In genomic region chr6:36546958-36547645, GRCh38 we compare ENCODE assay signal across 8 cellular contexts. TPM values are rescaled to one million over a fixed set of nuclear protein-coding genes. Genes with fewer than 3 reads are reported as not detected.
DNase-seq lines count a peak whose midpoint lies in the region; ATAC-seq and TF ChIP-seq lines count a peak whose summit lies in the region.

Gene STK38 (minus strand): TSS chr6:36547479. CDS start chr6:36540202, 7,277 bp downstream.

- no peaks in the 10 kb centered on the region for H3K9me3 Mint-ChIP-seq in activated naive CD4-positive, alpha-beta T cell treated with anti-CD3 and anti-CD28 coated beads, Interleukin-2, amount 50 U/mL, for 24 hours

- H3K9me3 ChIP-seq in suprapubic skin, result no peaks in the 10 kb centered on the region

- peaks cover 39% of the 10 kb centered on the region for H3K4me1 ChIP-seq in suprapubic skin

- DNase-seq in GM04504 (ENCODE audit: low read depth) (peak; percentile 71), NCI-H1092 treated with DMSO at 0.1 percent for 48 hours (lab: John Stamatoyannopoulos, UW) (peak; percentile 81), glomerular endothelial cell (ENCODE audit: extremely low read depth, low read depth, low spot score) (no peak), occipital lobe (lab: John Stamatoyannopoulos, UW) (peak; percentile 80), suprapubic skin (ENCODE audit: low spot score in 2 of 2) (peak; percentile 95 to 96)

- peak; percentile 82 for ATAC-seq in HG02610 (IDR thresholded peaks at IDR 0.05; ENCODE audit: unreplicated experiment)
- peak; percentile 83 for ATAC-seq in SK-N-SH treated with all-trans-retinoic acid at 6 μM for 48 hours

- H3K27ac ChIP-seq in suprapubic skin, result peak within 1 kb of the TSS; percentile 91

- TF ChIP-seq POLR2A in suprapubic skin (IDR thresholded peaks at IDR 0.05), result peak; percentile 76 to 93

- peak within 1 kb of the TSS; percentile 95 for H3K4me3 Mint-ChIP-seq in activated naive CD4-positive, alpha-beta T cell treated with anti-CD3 and anti-CD28 coated beads, Interleukin-2, amount 50 U/mL, for 24 hours

- no peak for TF ChIP-seq EP300 in suprapubic skin (IDR thresholded peaks at IDR 0.05)

- peak within 1 kb of the TSS; percentile 63 for H3K4me3 ChIP-seq in suprapubic skin

- no peaks in the 10 kb centered on the region for H3K36me3 ChIP-seq in suprapubic skin

- WGBS in suprapubic skin, result under 1% methylated on average over 40 of the region's 51 CpGs

- no peaks in the 10 kb centered on the region for H3K27me3 Mint-ChIP-seq in activated naive CD4-positive, alpha-beta T cell treated with anti-CD3 and anti-CD28 coated beads, Interleukin-2, amount 50 U/mL, for 24 hours

- TF ChIP-seq CTCF in suprapubic skin (IDR thresholded peaks at IDR 0.05), result no peak

- peak within 1 kb of the TSS; percentile 99 for H3K27ac Mint-ChIP-seq in activated naive CD4-positive, alpha-beta T cell treated with anti-CD3 and anti-CD28 coated beads, Interleukin-2, amount 50 U/mL, for 24 hours

- H3K36me3 Mint-ChIP-seq in activated naive CD4-positive, alpha-beta T cell treated with anti-CD3 and anti-CD28 coated beads, Interleukin-2, amount 50 U/mL, for 24 hours, result peaks cover 2% of the 10 kb centered on the region

- peaks cover 53% of the 10 kb centered on the region for H3K4me1 Mint-ChIP-seq in activated naive CD4-positive, alpha-beta T cell treated with anti-CD3 and anti-CD28 coated beads, Interleukin-2, amount 50 U/mL, for 24 hours

- no peaks in the 10 kb centered on the region for H3K27me3 ChIP-seq in suprapubic skin

TF ChIP-seq in SK-N-SH treated with all-trans-retinoic acid at 6 μM for 48 hours, 23 proteins besides CTCF, POLR2A, EP300 and RAD21:
- no peak for TF ChIP-seq SNAI2 (CRISPR knock-in tag; IDR thresholded peaks at IDR 0.05)
- TF ChIP-seq ARNTL (CRISPR knock-in tag; IDR thresholded peaks at IDR 0.05; ENCODE audit: borderline replicate concordance, low read depth), result no peak
- no peak for TF ChIP-seq ESRRG (CRISPR knock-in tag; IDR thresholded peaks at IDR 0.05)
- no peak for TF ChIP-seq ZFP30 (CRISPR knock-in tag; IDR thresholded peaks at IDR 0.05)
- no peak for TF ChIP-seq CSDC2 (CRISPR knock-in tag; IDR thresholded peaks at IDR 0.05)
- no peak for TF ChIP-seq ZC3H10 (CRISPR knock-in tag; IDR thresholded peaks at IDR 0.05)
- TF ChIP-seq, protein P1, sequence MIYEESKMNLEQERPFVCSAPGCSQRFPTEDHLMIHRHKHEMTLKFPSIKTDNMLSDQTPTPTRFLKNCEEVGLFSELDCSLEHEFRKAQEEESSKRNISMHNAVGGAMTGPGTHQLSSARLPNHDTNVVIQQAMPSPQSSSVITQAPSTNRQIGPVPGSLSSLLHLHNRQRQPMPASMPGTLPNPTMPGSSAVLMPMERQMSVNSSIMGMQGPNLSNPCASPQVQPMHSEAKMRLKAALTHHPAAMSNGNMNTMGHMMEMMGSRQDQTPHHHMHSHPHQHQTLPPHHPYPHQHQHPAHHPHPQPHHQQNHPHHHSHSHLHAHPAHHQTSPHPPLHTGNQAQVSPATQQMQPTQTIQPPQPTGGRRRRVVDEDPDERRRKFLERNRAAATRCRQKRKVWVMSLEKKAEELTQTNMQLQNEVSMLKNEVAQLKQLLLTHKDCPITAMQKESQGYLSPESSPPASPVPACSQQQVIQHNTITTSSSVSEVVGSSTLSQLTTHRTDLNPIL (CRISPR knock-in tag; IDR thresholded peaks at IDR 0.05; ENCODE audit: low read depth), result no peak
- TF ChIP-seq RARB (CRISPR knock-in tag; IDR thresholded peaks at IDR 0.05), result no peak
- no peak for TF ChIP-seq ZNF70 (CRISPR knock-in tag; IDR thresholded peaks at IDR 0.05)
- TF ChIP-seq PPARA (CRISPR knock-in tag; IDR thresholded peaks at IDR 0.05; ENCODE audit: borderline replicate concordance), result no peak
- no peak for TF ChIP-seq ZNF565 (CRISPR knock-in tag; conservative IDR thresholded peaks at IDR 0.05; ENCODE audit: low read depth)
- no peak for TF ChIP-seq TCF4 (CRISPR knock-in tag; IDR thresholded peaks at IDR 0.05; ENCODE audit: borderline replicate concordance)
- TF ChIP-seq, protein P2, sequence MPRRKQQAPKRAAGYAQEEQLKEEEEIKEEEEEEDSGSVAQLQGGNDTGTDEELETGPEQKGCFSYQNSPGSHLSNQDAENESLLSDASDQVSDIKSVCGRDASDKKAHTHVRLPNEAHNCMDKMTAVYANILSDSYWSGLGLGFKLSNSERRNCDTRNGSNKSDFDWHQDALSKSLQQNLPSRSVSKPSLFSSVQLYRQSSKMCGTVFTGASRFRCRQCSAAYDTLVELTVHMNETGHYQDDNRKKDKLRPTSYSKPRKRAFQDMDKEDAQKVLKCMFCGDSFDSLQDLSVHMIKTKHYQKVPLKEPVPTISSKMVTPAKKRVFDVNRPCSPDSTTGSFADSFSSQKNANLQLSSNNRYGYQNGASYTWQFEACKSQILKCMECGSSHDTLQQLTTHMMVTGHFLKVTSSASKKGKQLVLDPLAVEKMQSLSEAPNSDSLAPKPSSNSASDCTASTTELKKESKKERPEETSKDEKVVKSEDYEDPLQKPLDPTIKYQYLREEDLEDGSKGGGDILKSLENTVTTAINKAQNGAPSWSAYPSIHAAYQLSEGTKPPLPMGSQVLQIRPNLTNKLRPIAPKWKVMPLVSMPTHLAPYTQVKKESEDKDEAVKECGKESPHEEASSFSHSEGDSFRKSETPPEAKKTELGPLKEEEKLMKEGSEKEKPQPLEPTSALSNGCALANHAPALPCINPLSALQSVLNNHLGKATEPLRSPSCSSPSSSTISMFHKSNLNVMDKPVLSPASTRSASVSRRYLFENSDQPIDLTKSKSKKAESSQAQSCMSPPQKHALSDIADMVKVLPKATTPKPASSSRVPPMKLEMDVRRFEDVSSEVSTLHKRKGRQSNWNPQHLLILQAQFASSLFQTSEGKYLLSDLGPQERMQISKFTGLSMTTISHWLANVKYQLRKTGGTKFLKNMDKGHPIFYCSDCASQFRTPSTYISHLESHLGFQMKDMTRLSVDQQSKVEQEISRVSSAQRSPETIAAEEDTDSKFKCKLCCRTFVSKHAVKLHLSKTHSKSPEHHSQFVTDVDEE (CRISPR knock-in tag; IDR thresholded peaks at IDR 0.05), result no peak
- TF ChIP-seq, protein P3, sequence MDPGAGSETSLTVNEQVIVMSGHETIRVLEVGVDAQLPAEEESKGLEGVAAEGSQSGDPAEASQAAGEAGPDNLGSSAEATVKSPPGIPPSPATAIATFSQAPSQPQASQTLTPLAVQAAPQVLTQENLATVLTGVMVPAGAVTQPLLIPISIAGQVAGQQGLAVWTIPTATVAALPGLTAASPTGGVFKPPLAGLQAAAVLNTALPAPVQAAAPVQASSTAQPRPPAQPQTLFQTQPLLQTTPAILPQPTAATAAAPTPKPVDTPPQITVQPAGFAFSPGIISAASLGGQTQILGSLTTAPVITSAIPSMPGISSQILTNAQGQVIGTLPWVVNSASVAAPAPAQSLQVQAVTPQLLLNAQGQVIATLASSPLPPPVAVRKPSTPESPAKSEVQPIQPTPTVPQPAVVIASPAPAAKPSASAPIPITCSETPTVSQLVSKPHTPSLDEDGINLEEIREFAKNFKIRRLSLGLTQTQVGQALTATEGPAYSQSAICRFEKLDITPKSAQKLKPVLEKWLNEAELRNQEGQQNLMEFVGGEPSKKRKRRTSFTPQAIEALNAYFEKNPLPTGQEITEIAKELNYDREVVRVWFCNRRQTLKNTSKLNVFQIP (CRISPR knock-in tag; IDR thresholded peaks at IDR 0.05; ENCODE audit: borderline replicate concordance, low read depth), result no peak
- TF ChIP-seq ZNF8 (CRISPR knock-in tag; IDR thresholded peaks at IDR 0.05), result no peak

RNA-seq across cellular contexts. Expression of gene STK38, which starts in this region (rescaled TPM):
- total RNA-seq in glomerular endothelial cell (21.9 and 27.0 TPM in 2 replicates), occipital lobe (11.9 TPM), suprapubic skin (10 to 100 TPM; 23.0 to 33.8 (median 27.0) TPM)
